ENCODE assay signal across 24 cellular contexts in genomic region chrX:32966956-32967355, GRCh38.
"Had no signal": no experiment of that assay in that cellular context is flagged by ENCODE, and none has a peak within 500 bp of the region (broad histone marks: within the 10 kb centered on the region; RNA-seq: fewer than 3 reads in every experiment).

No MANE protein-coding gene starts in this region.

- H3K4me1 ChIP-seq: esophagus muscularis mucosa, gastroesophageal sphincter, left ventricle myocardium inferior, lower lobe of right lung, suprapubic skin, thyroid gland had no signal

- H3K4me3 ChIP-seq: esophagus muscularis mucosa, gastroesophageal sphincter, left ventricle myocardium inferior, lower lobe of right lung, ovary, smooth muscle cell, suprapubic skin, thyroid gland had no signal

- H3K27me3 Mint-ChIP-seq: dendritic cell treated with granulocyte-macrophage colony-stimulating factor and Interleukin-4, amounts not matched to agents 40 ng/mL and 50 ng/mL, for 4 days; effector memory CD8-positive, alpha-beta T cell; memory B cell; type B pancreatic cell had no signal

- H3K27me3 ChIP-seq: esophagus muscularis mucosa, gastroesophageal sphincter, ovary, suprapubic skin, thyroid gland had no signal

- H3K9me3 Mint-ChIP-seq: type B pancreatic cell had no signal

- H3K4me3 Mint-ChIP-seq: dendritic cell treated with granulocyte-macrophage colony-stimulating factor and Interleukin-4, amounts not matched to agents 40 ng/mL and 50 ng/mL, for 4 days; effector memory CD8-positive, alpha-beta T cell; memory B cell; mesothelial cell of epicardium; natural killer cell; neural crest cell; stimulated activated effector memory CD8-positive, alpha-beta T cell treated with anti-CD3 and anti-CD28 coated beads, Interleukin-12 subunit alpha, Interleukin-12 subunit beta, amount 100 ng/mL, for 72 hours; type B pancreatic cell had no signal

- H3K36me3 Mint-ChIP-seq: memory B cell; mesothelial cell of epicardium; natural killer cell; stimulated activated effector memory CD8-positive, alpha-beta T cell treated with anti-CD3 and anti-CD28 coated beads, Interleukin-12 subunit alpha, Interleukin-12 subunit beta, amount 100 ng/mL, for 72 hours; type B pancreatic cell had no signal

- H3K9me3 ChIP-seq: esophagus muscularis mucosa, gastroesophageal sphincter, left ventricle myocardium inferior, lower lobe of right lung, ovary, suprapubic skin, thyroid gland had no signal

- H3K4me2 ChIP-seq: smooth muscle cell had no signal

- DNase-seq: effector memory CD8-positive, alpha-beta T cell; kidney; left cardiac atrium; left ventricle myocardium inferior; lower lobe of right lung; natural killer cell; nucleus accumbens; ovary; right cardiac atrium; stimulated activated CD4-positive, alpha-beta T cell treated with anti-CD3 and anti-CD28 coated beads, Interleukin-4, amount 100 ng/mL, for 1 hour; stimulated activated CD8-positive, alpha-beta memory T cell treated with anti-CD3 and anti-CD28 coated beads, Interleukin-4, amount 100 ng/mL, for 48 hours; stimulated activated naive CD8-positive, alpha-beta T cell treated with anti-CD3 and anti-CD28 coated beads, Interleukin-15, Interleukin-2, amounts not matched to agents 100 U/mL and 50 U/mL, for 24 hours; thyroid gland had no signal

- H3K4me1 Mint-ChIP-seq: memory B cell; natural killer cell; stimulated activated effector memory CD8-positive, alpha-beta T cell treated with anti-CD3 and anti-CD28 coated beads, Interleukin-12 subunit alpha, Interleukin-12 subunit beta, amount 100 ng/mL, for 72 hours had no signal

- H3K27ac Mint-ChIP-seq: dendritic cell treated with granulocyte-macrophage colony-stimulating factor and Interleukin-4, amounts not matched to agents 40 ng/mL and 50 ng/mL, for 4 days; effector memory CD8-positive, alpha-beta T cell; memory B cell; mesothelial cell of epicardium; natural killer cell; stimulated activated effector memory CD8-positive, alpha-beta T cell treated with anti-CD3 and anti-CD28 coated beads, Interleukin-12 subunit alpha, Interleukin-12 subunit beta, amount 100 ng/mL, for 72 hours; type B pancreatic cell had no signal

- H3K36me3 ChIP-seq: esophagus muscularis mucosa, gastroesophageal sphincter, left ventricle myocardium inferior, lower lobe of right lung, ovary, suprapubic skin, thyroid gland had no signal

- H3K27ac ChIP-seq: epithelial cell of prostate, esophagus muscularis mucosa, gastroesophageal sphincter, left ventricle myocardium inferior, lower lobe of right lung, ovary, suprapubic skin, thyroid gland had no signal
